Comparison of ENCODE assay signal across 28 cellular contexts in the genomic region with DNA sequence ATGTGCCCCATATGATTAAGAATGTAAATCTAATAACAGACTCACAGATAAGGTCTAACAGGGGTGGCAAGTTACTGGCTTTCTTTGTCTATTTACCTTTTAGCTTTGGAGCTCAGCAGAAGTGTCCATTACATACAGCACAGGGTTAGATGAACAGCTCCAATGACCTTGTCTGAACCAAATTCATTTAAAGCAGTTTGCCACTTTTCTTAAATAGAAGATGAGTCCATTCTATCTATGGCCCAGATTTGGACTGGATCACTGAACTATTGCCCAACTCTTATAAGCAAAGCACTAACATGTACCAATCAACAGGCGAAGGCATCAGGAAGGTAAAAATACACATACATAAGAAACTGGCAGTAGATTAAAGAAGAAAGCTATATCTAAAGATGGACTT.
"Had no signal": no experiment of that assay in that cellular context is flagged by ENCODE, and none has a peak within 500 bp of the region (broad histone marks: within the 10 kb centered on the region; RNA-seq: fewer than 3 reads in every experiment).

No MANE protein-coding gene starts in this region.

- H3K27ac ChIP-seq: dorsolateral prefrontal cortex, epithelial cell of prostate, foreskin keratinocyte, neutrophil, pancreas, sigmoid colon, stomach, testis, tibial artery had no signal

- H3K4me1 ChIP-seq: foreskin keratinocyte, testis had no signal

- DNase-seq: caudate nucleus; cerebellar nuclear complex; dorsolateral prefrontal cortex; effector CD8-positive, alpha-beta T cell; endodermal cell; foreskin keratinocyte; glutamatergic neuron; heart right ventricle; hippocampal formation; left cardiac atrium; mucosa of descending colon; naive B cell; pancreas; sigmoid colon; small intestine; stimulated activated CD4-positive, alpha-beta T cell treated with anti-CD3 and anti-CD28 coated beads, Interleukin-15, amount 100 ng/mL, for 24 hours; stimulated activated CD4-positive, alpha-beta T cell treated with anti-CD3 and anti-CD28 coated beads, Interleukin-2, amount 100 ng/mL, for 48 hours; stimulated activated CD8-positive, alpha-beta memory T cell treated with anti-CD3 and anti-CD28 coated beads, Interleukin-4, amount 100 ng/mL, for 48 hours; stimulated activated naive CD4-positive, alpha-beta T cell treated with Interleukin-2 at 50 U/mL for 16 hours; stomach; substantia nigra; testis; tibial artery had no signal

- H3K9me3 ChIP-seq: heart right ventricle, mucosa of descending colon, neutrophil, pancreas, sigmoid colon, stomach, testis, tibial artery had no signal

- H3K4me3 ChIP-seq: dorsolateral prefrontal cortex, heart right ventricle, lung, mucosa of descending colon, pancreas, sigmoid colon, stomach, testis, tibial artery had no signal

- H3K27me3 ChIP-seq: dorsolateral prefrontal cortex, foreskin keratinocyte, heart right ventricle, neutrophil, pancreas, sigmoid colon, stomach, testis, tibial artery had no signal

- ATAC-seq: esophagus mucosa; foreskin keratinocyte; heart right ventricle; left cardiac atrium; mucosa of descending colon; natural killer cell treated with Interleukin-12 subunit alpha and Interleukin-12 subunit beta and Interleukin-15 and Interleukin-18, amount 100 ng/mL, for 72 hours had no signal

- H3K36me3 ChIP-seq: heart right ventricle, neutrophil, pancreas, sigmoid colon, stomach, tibial artery had no signal
